Comparison of ENCODE assay signal across 1 cellular context in genomic region chr4:37837446-37837845, GRCh38.
TF ChIP-seq lines count a peak whose summit lies in the region.

No MANE protein-coding gene starts in this region.

TF ChIP-seq in IMR-90, 13 proteins besides CTCF, POLR2A, EP300 and RAD21 (continued from another document):
- TF ChIP-seq NFE2L2 (IDR thresholded peaks at IDR 0.05; ENCODE audit: low read depth, low read length), result no peak
